ENCODE assay signal across 1 cellular context in genomic region chr7:29723599-29723998, GRCh38.
TF ChIP-seq lines count a peak whose summit lies in the region.

No MANE protein-coding gene starts in this region.

TF ChIP-seq in H1, 55 proteins besides CTCF, POLR2A, EP300 and RAD21:
- TF ChIP-seq CHD7 (IDR thresholded peaks at IDR 0.05; ENCODE audit: insufficient replicate concordance, low read length), result no peak
- TF ChIP-seq ATF3 (IDR thresholded peaks at IDR 0.05; ENCODE audit: insufficient read depth, low read depth, low read length), result no peak
- no peak for TF ChIP-seq MAFK (IDR thresholded peaks at IDR 0.05; ENCODE audit: low read depth, low read length)
- no peak for TF ChIP-seq TAF7 (optimal IDR thresholded peaks at IDR 0.05; ENCODE audit: borderline replicate concordance, low read depth, low read length)
TF ChIP-seq in H1: peak in this region for 0.
